In genomic region chr22:31081963-31082605, GRCh38 we compare ENCODE assay signal across 8 cellular contexts. TPM values are rescaled to one million over a fixed set of nuclear protein-coding genes. Genes with fewer than 3 reads are reported as not detected.
DNase-seq lines count a peak whose midpoint lies in the region; ATAC-seq and TF ChIP-seq lines count a peak whose summit lies in the region.

No MANE protein-coding gene starts in this region.

- H3K79me2 ChIP-seq in GM23248 (ENCODE audit: insufficient read depth) = peaks cover 58% of the 10 kb centered on the region

- peak overlapping the region; percentile 93 for H3K4me3 ChIP-seq in GM23248
- H3K4me3 ChIP-seq in fibroblast of villous mesenchyme (ENCODE audit: low read depth, low read length) = peak overlapping the region; percentile 76
- peak overlapping the region; percentile 71 to 83 (median 75) for H3K4me3 ChIP-seq in skeletal muscle tissue (ENCODE audit: low read length in 3 of 3)

- peak; percentile 86 for DNase-seq in GM23248
- peak; percentile 36 for DNase-seq in SW480 (ENCODE audit: low spot score)
- peak; percentile 33 for DNase-seq in fibroblast of villous mesenchyme (ENCODE audit: low read depth)
- no peak for DNase-seq in NCI-H187 (lab: John Stamatoyannopoulos, UW)
- DNase-seq in SIG-M5 treated with dmso at 0.1 percent for 504 hours (lab: John Stamatoyannopoulos, UW; ENCODE audit: unreplicated experiment) = no peak
- no peak for DNase-seq in inferior parietal cortex (ENCODE audit: extremely low spot score)

- H3K4me2 ChIP-seq in GM23248 (ENCODE audit: unreplicated experiment) = peak overlapping the region; percentile 97

- 1 to 4% methylated on average over 6 of the region's 6 CpGs for WGBS in GM23248 (ENCODE audit: low coverage in 1 of 2, low lambda C conversion rate in 2 of 2, missing lambda C conversion rate in 2 of 2), 2 experiments

- no peak for TF ChIP-seq CTCF in fibroblast of villous mesenchyme (IDR thresholded peaks at IDR 0.05; ENCODE audit: insufficient read depth, low read depth, low read length)

- no peaks in the 10 kb centered on the region for H3K36me3 ChIP-seq in GM23248 (ENCODE audit: low read depth)
- H3K36me3 ChIP-seq in skeletal muscle tissue (ENCODE audit: control insufficient read depth in 3 of 3, insufficient read depth in 3 of 3, low read length in 3 of 3) = peaks cover 0 to 4% (median 0%) of the 10 kb centered on the region in 3 donors

- peak overlapping the region; percentile 86 for H2AFZ ChIP-seq in GM23248

- in situ Hi-C loops in GM23248 (cut with MboI) = loop anchor here (10.0 kb wide), 1 partner anchor 127 kb away; no protein-coding TSS in a partner anchor

- no peaks in the 10 kb centered on the region for H4K20me1 ChIP-seq in GM23248 (ENCODE audit: insufficient read depth)

- no peak for ATAC-seq in HG03342 (IDR thresholded peaks at IDR 0.05; ENCODE audit: unreplicated experiment)

- H3K9me2 ChIP-seq in GM23248 (ENCODE audit: insufficient read depth) = no peaks in the 10 kb centered on the region

- H3F3A ChIP-seq in GM23248 (ENCODE audit: insufficient read depth) = no peaks in the 10 kb centered on the region

- no peaks in the 10 kb centered on the region for H3K27me3 ChIP-seq in GM23248 (replicated peaks; ENCODE audit: insufficient read depth)
- no peaks in the 10 kb centered on the region for H3K27me3 ChIP-seq in skeletal muscle tissue (ENCODE audit: control insufficient read depth in 3 of 3, insufficient read depth in 3 of 3, low read length in 3 of 3)

- H3K9ac ChIP-seq in GM23248 (peak overlapping the region; percentile 85), skeletal muscle tissue (ENCODE audit: low read depth in 1 of 3, low read length in 3 of 3) (peak overlapping the region; percentile 79 to 90 (median 87))

- H3K27ac ChIP-seq in GM23248 (peak overlapping the region; percentile 84), skeletal muscle tissue (ENCODE audit: low read depth, low read length) (peak overlapping the region; percentile 75)

- H3K9me3 ChIP-seq in GM23248 (ENCODE audit: low read depth) = no peaks in the 10 kb centered on the region
- H3K9me3 ChIP-seq in skeletal muscle tissue (ENCODE audit: control insufficient read depth in 3 of 3, low read length in 3 of 3) = no peaks in the 10 kb centered on the region

- H3K4me1 ChIP-seq in GM23248 (ENCODE audit: insufficient read depth) (peaks cover 34% of the 10 kb centered on the region), skeletal muscle tissue (ENCODE audit: control insufficient read depth in 3 of 3, insufficient read depth in 3 of 3, low read length in 3 of 3) (peaks cover 42 to 54% (median 47%) of the 10 kb centered on the region in 3 donors)

RNA-seq across cellular contexts. Expression of gene SMTN, which starts 1.0 kb away (rescaled TPM):
- total RNA-seq in GM23248 (2014; rRNA removed; shearing (Covaris generic)) = 160 and 175 TPM in 2 replicates
- 96.7 and 98.1 TPM in 2 replicates for polyA plus RNA-seq in GM23248 (2016; fragmentation: Nextera tagmentation; extraction: Ambion mirVana)
- 75.7 and 94.1 TPM in 2 replicates for total RNA-seq in fibroblast of villous mesenchyme
- 57.9 TPM for total RNA-seq in skeletal muscle tissue

RNA-seq across cellular contexts. Expression of gene SELENOM, which starts 25.3 kb away (rescaled TPM):
- 216 and 268 TPM in 2 replicates for total RNA-seq in GM23248 (2014; rRNA removed; shearing (Covaris generic))
- polyA plus RNA-seq in GM23248 (2016; fragmentation: Nextera tagmentation; extraction: Ambion mirVana) = 522 and 537 TPM in 2 replicates
- total RNA-seq in fibroblast of villous mesenchyme (152 and 155 TPM in 2 replicates), skeletal muscle tissue (16.2 TPM)

RNA-seq across cellular contexts. Expression of gene INPP5J, which starts 40.7 kb away (rescaled TPM):
- 0.13 TPM in 1 of 2 replicates, not detected in the other for total RNA-seq in GM23248 (2014; rRNA removed; shearing (Covaris generic))
- 0.15 and 0.26 TPM in 2 replicates for polyA plus RNA-seq in GM23248 (2016; fragmentation: Nextera tagmentation; extraction: Ambion mirVana)
- 0.43 and 0.97 TPM in 2 replicates for total RNA-seq in fibroblast of villous mesenchyme
- total RNA-seq in skeletal muscle tissue = not detected

RNA-seq across cellular contexts. Expression of gene PLA2G3, which starts 58.2 kb away (rescaled TPM):
- not detected in 2 replicates for total RNA-seq in GM23248 (2014; rRNA removed; shearing (Covaris generic))
- not detected in 2 replicates for polyA plus RNA-seq in GM23248 (2016; fragmentation: Nextera tagmentation; extraction: Ambion mirVana)
- total RNA-seq in fibroblast of villous mesenchyme = 0.32 and 0.43 TPM in 2 replicates
- total RNA-seq in skeletal muscle tissue = not detected

Comparison
In these comparisons a context has a peak if more than half of its experiments do, and no peak if none do; other contexts are left out.
1. DNase-seq: peak in GM23248 (single experiment), SW480 (single experiment) and fibroblast of villous mesenchyme (single experiment); none in NCI-H187 (0 of 2), SIG-M5 treated with dmso at 0.1 percent for 504 hours (single experiment) and inferior parietal cortex (single experiment).
2. Peak in every context shown above with its lines, with median percentiles within 50 percentile points of each other: H3K4me3 ChIP-seq.